8 cellular contexts compared by ENCODE assay signal in genomic region chr6:26172496-26172958, GRCh38.
DNase-seq lines count a peak whose midpoint lies in the region; ATAC-seq and TF ChIP-seq lines count a peak whose summit lies in the region.

No MANE protein-coding gene starts in this region.

- peak overlapping the region; percentile 87 to 99 (median 94) for H3K4me3 Mint-ChIP-seq in CD8-positive, alpha-beta memory T cell
- H3K4me3 Mint-ChIP-seq in activated CD4-positive, alpha-beta T cell treated with anti-CD3 and anti-CD28 coated beads, Interleukin-2, amount 10 ng/mL, durations not matched to agents 7 days and 5 days, result peak overlapping the region; percentile 85

- DNase-seq in CD8-positive, alpha-beta memory T cell, result peak in 4 of 5 donors; percentile 10 to 73 (median 60)
- DNase-seq in NB4 (ENCODE audit: low read depth), result peak; percentile 79
- peak; percentile 51 for DNase-seq in activated CD4-positive, alpha-beta T cell treated with anti-CD3 and anti-CD28 coated beads, Interleukin-2, amount 10 ng/mL, durations not matched to agents 7 days and 5 days
- DNase-seq in fibroblast of peridontal ligament (ENCODE audit: extremely low read depth), result peak; percentile 65
- DNase-seq in activated CD8-positive, alpha-beta memory T cell treated with anti-CD3 and anti-CD28 coated beads for 24 hours, result no peak
- no peak for DNase-seq in LoVo (ENCODE audit: low spot score)

- no peaks in the 10 kb centered on the region for H3K27me3 ChIP-seq in CD8-positive, alpha-beta memory T cell (ENCODE audit: insufficient read depth, low read length, poor library complexity, severe bottlenecking)
- no peaks in the 10 kb centered on the region for H3K27me3 ChIP-seq in neuron (ENCODE audit: insufficient read depth, low read length)

- H3K27me3 Mint-ChIP-seq in CD8-positive, alpha-beta memory T cell, result peaks cover 0 to 3% of the 10 kb centered on the region in 2 donors
- H3K27me3 Mint-ChIP-seq in activated CD4-positive, alpha-beta T cell treated with anti-CD3 and anti-CD28 coated beads, Interleukin-2, amount 10 ng/mL, durations not matched to agents 7 days and 5 days, result no peaks in the 10 kb centered on the region

- no peak overlapping the region for H2AFZ ChIP-seq in neuron (ENCODE audit: low read depth, low read length)

- no peak for TF ChIP-seq POLR2A in NB4 (IDR thresholded peaks at IDR 0.05; ENCODE audit: extremely low read depth, insufficient read length)

- H3K9me3 Mint-ChIP-seq in CD8-positive, alpha-beta memory T cell, result no peaks in the 10 kb centered on the region
- H3K9me3 Mint-ChIP-seq in activated CD4-positive, alpha-beta T cell treated with anti-CD3 and anti-CD28 coated beads, Interleukin-2, amount 10 ng/mL, durations not matched to agents 7 days and 5 days, result no peaks in the 10 kb centered on the region

- peaks cover 41 to 62% (median 58%) of the 10 kb centered on the region in 3 donors for H3K4me1 Mint-ChIP-seq in CD8-positive, alpha-beta memory T cell
- peaks cover 61% of the 10 kb centered on the region for H3K4me1 Mint-ChIP-seq in activated CD4-positive, alpha-beta T cell treated with anti-CD3 and anti-CD28 coated beads, Interleukin-2, amount 10 ng/mL, durations not matched to agents 7 days and 5 days

- H3K4me3 ChIP-seq in CD8-positive, alpha-beta memory T cell (ENCODE audit: low read length), result peak overlapping the region; percentile 94
- H3K4me3 ChIP-seq in NB4 (ENCODE audit: low read depth, low read length) (peak overlapping the region; percentile 81), neuron (ENCODE audit: low read length) (peak overlapping the region; percentile 63)

- H3K36me3 Mint-ChIP-seq in CD8-positive, alpha-beta memory T cell, result peaks cover 0 to 12% (median 0%) of the 10 kb centered on the region in 3 donors
- peaks cover 12% of the 10 kb centered on the region for H3K36me3 Mint-ChIP-seq in activated CD4-positive, alpha-beta T cell treated with anti-CD3 and anti-CD28 coated beads, Interleukin-2, amount 10 ng/mL, durations not matched to agents 7 days and 5 days (ENCODE audit: low read depth)

- H3K36me3 ChIP-seq in CD8-positive, alpha-beta memory T cell (ENCODE audit: insufficient read depth, low read length), result no peaks in the 10 kb centered on the region
- H3K36me3 ChIP-seq in neuron (ENCODE audit: insufficient read depth, low read length), result no peaks in the 10 kb centered on the region

- POLR2A ChIA-PET in CD8-positive, alpha-beta memory T cell (lab: Charles Lee), result interaction anchor here (0.6 to 8.7 kb wide), 35 partner anchors 9 to 1721 kb away, joined by 3 to 317 read pairs (median 6); partner anchors contain the start of gene HFE
- POLR2A ChIA-PET in activated CD4-positive, alpha-beta T cell treated with anti-CD3 and anti-CD28 coated beads, Interleukin-2, amount 10 ng/mL, durations not matched to agents 7 days and 5 days (lab: Charles Lee), result interaction anchor here (0.6 to 5.4 kb wide), 15 partner anchors 11 to 319 kb away, joined by 3 to 77 read pairs (median 6); a partner anchor contains a TSS

- no peak for TF ChIP-seq CTCF in NB4 (IDR thresholded peaks at IDR 0.05; ENCODE audit: low read depth, low read length)

- CTCF ChIA-PET in CD8-positive, alpha-beta memory T cell (lab: Charles Lee), result interaction anchor here (1.0 to 4.6 kb wide), 13 partner anchors 11 to 423 kb away, joined by 3 to 41 read pairs (median 12); a partner anchor contains a TSS
- CTCF ChIA-PET in activated CD4-positive, alpha-beta T cell treated with anti-CD3 and anti-CD28 coated beads, Interleukin-2, amount 10 ng/mL, durations not matched to agents 7 days and 5 days (lab: Charles Lee), result interaction anchor here (1.0 to 3.3 kb wide), 8 partner anchors 9 to 423 kb away, joined by 3 to 26 read pairs (median 5); a partner anchor contains a TSS

- peak overlapping the region; percentile 95 for H3K27ac ChIP-seq in CD8-positive, alpha-beta memory T cell (ENCODE audit: low read depth, low read length)

- H3K9me3 ChIP-seq in CD8-positive, alpha-beta memory T cell (ENCODE audit: low read length), result no peaks in the 10 kb centered on the region
- H3K9me3 ChIP-seq in neuron (ENCODE audit: low read length), result no peaks in the 10 kb centered on the region

- peak; percentile 19 for ATAC-seq in GM21360 (IDR thresholded peaks at IDR 0.05; ENCODE audit: unreplicated experiment)

- H3K27ac Mint-ChIP-seq in CD8-positive, alpha-beta memory T cell, result peak overlapping the region; percentile 86 to 100 (median 98)
- peak overlapping the region; percentile 97 for H3K27ac Mint-ChIP-seq in activated CD4-positive, alpha-beta T cell treated with anti-CD3 and anti-CD28 coated beads, Interleukin-2, amount 10 ng/mL, durations not matched to agents 7 days and 5 days

- peaks cover 46% of the 10 kb centered on the region for H3K4me1 ChIP-seq in CD8-positive, alpha-beta memory T cell (ENCODE audit: insufficient read depth, low read length)
- peaks cover 9% of the 10 kb centered on the region for H3K4me1 ChIP-seq in neuron (ENCODE audit: insufficient read depth, low read length)

Comparison
In these comparisons a context has a peak if more than half of its experiments do, and no peak if none do; other contexts are left out.
1. DNase-seq: peak in CD8-positive, alpha-beta memory T cell (4 of 5), NB4 (single experiment), activated CD4-positive, alpha-beta T cell treated with anti-CD3 and anti-CD28 coated beads, Interleukin-2, amount 10 ng/mL, durations not matched to agents 7 days and 5 days (single experiment) and fibroblast of peridontal ligament (single experiment); none in activated CD8-positive, alpha-beta memory T cell treated with anti-CD3 and anti-CD28 coated beads for 24 hours (single experiment) and LoVo (single experiment).
2. Peak in every context shown above with its lines, with median percentiles within 50 percentile points of each other: H3K4me3 ChIP-seq.